Comparison of ENCODE assay signal across 22 cellular contexts in the genomic region with DNA sequence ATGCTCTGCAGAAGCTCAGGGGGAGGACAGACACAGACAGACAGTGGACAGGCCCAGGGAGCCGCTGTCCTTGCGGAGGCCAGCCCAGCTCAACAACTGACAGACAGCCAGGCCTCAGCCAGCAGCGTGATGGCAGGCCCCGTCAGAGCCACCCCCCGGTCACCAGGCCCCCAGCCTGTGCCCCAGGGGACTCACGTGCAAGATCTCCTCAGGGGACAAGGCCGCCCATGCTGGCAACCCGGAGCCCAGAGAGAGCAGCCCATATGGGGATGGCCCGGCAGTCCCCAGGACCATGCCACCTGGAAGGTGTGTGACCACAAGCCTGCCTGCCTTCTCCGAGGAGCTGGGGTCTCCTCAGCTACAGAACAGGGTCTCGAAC. TPM values are rescaled to one million over a fixed set of nuclear protein-coding genes. Genes with fewer than 3 reads are reported as not detected.
DNase-seq lines count a peak whose midpoint lies in the region; ATAC-seq and TF ChIP-seq lines count a peak whose summit lies in the region.
"Had no signal": no experiment of that assay in that cellular context is flagged by ENCODE, and none has a peak within 500 bp of the region (broad histone marks: within the 10 kb centered on the region; RNA-seq: fewer than 3 reads in every experiment).

No MANE protein-coding gene starts in this region.

- H3K9me3 ChIP-seq in CD4-positive, alpha-beta memory T cell (ENCODE audit: control insufficient read depth in 1 of 2, low read length in 2 of 2) = no peaks in the 10 kb centered on the region
- H3K9me3 ChIP-seq: adrenal gland, testis had no signal

- H3K27ac ChIP-seq in CD4-positive, alpha-beta memory T cell (ENCODE audit: low read depth, low read length) = peak overlapping the region; percentile 71
- H3K27ac ChIP-seq in brain microvascular endothelial cell = no peak overlapping the region
- H3K27ac ChIP-seq: 22Rv1, adrenal gland, testis had no signal

- peaks cover 13% of the 10 kb centered on the region for H3K4me1 Mint-ChIP-seq in T-helper 2 cell treated with Interferon-gamma antibody and Interleukin-4, amounts not matched to agents 5 μg/mL and 100 μg/mL, for 36 hours (ENCODE audit: low read depth)
- H3K4me1 Mint-ChIP-seq in CD4-positive, alpha-beta memory T cell = peaks cover 14 to 43% (median 31%) of the 10 kb centered on the region in 4 donors
- H3K4me1 Mint-ChIP-seq in central memory CD8-positive, alpha-beta T cell = peaks cover 16% of the 10 kb centered on the region
- H3K4me1 Mint-ChIP-seq in natural killer cell treated with Interleukin-12 subunit alpha and Interleukin-12 subunit beta and Interleukin-15 and Interleukin-18, amount 100 ng/mL, for 72 hours (ENCODE audit: low read depth in 2 of 2) = peaks cover 10 to 22% of the 10 kb centered on the region in 2 donors

- H3K9me3 Mint-ChIP-seq in T-helper 2 cell treated with Interferon-gamma antibody and Interleukin-4, amounts not matched to agents 5 μg/mL and 100 μg/mL, for 36 hours = no peaks in the 10 kb centered on the region
- H3K9me3 Mint-ChIP-seq in CD4-positive, alpha-beta memory T cell = no peaks in the 10 kb centered on the region
- no peaks in the 10 kb centered on the region for H3K9me3 Mint-ChIP-seq in central memory CD8-positive, alpha-beta T cell
- no peaks in the 10 kb centered on the region for H3K9me3 Mint-ChIP-seq in natural killer cell treated with Interleukin-12 subunit alpha and Interleukin-12 subunit beta and Interleukin-15 and Interleukin-18, amount 100 ng/mL, for 72 hours
- H3K9me3 Mint-ChIP-seq: activated CD4-positive, alpha-beta T cell treated with anti-CD3 and anti-CD28 coated beads, Interleukin-2, amount 10 ng/mL, durations not matched to agents 24 days and 14 days; neural crest cell had no signal

- no peak overlapping the region for H3K27ac Mint-ChIP-seq in T-helper 2 cell treated with Interferon-gamma antibody and Interleukin-4, amounts not matched to agents 5 μg/mL and 100 μg/mL, for 36 hours
- H3K27ac Mint-ChIP-seq in CD4-positive, alpha-beta memory T cell = peak overlapping the region; percentile 80 to 99 (median 97)
- H3K27ac Mint-ChIP-seq in central memory CD8-positive, alpha-beta T cell (ENCODE audit: low read depth) = peak overlapping the region; percentile 100
- H3K27ac Mint-ChIP-seq in natural killer cell treated with Interleukin-12 subunit alpha and Interleukin-12 subunit beta and Interleukin-15 and Interleukin-18, amount 100 ng/mL, for 72 hours = peak overlapping the region in 1 of 2 donors; percentile 54
- H3K27ac Mint-ChIP-seq: activated CD4-positive, alpha-beta T cell treated with anti-CD3 and anti-CD28 coated beads, Interleukin-2, amount 10 ng/mL, durations not matched to agents 24 days and 14 days; activated T-cell treated with anti-CD3 and anti-CD28 coated beads, Interleukin-2, amount 50 U/mL, for 72 hours had no signal

- POLR2A ChIA-PET in CD4-positive, alpha-beta memory T cell (lab: Charles Lee; ENCODE audit: partially characterized antibody) = interaction anchor here (1.0 to 5.4 kb wide), 6 partner anchors 8 to 129 kb away, joined by 3 to 51 read pairs (median 16); a partner anchor contains a TSS

- in situ Hi-C loops in brain microvascular endothelial cell (cut with HindIII; ENCODE audit: low pct_ligation_motif_present, low sequenced_read_pairs) = no loop called here

- peaks cover 6% of the 10 kb centered on the region for H3K27me3 Mint-ChIP-seq in T-helper 2 cell treated with Interferon-gamma antibody and Interleukin-4, amounts not matched to agents 5 μg/mL and 100 μg/mL, for 36 hours (ENCODE audit: low read depth)
- H3K27me3 Mint-ChIP-seq in CD4-positive, alpha-beta memory T cell = no peaks in the 10 kb centered on the region
- no peaks in the 10 kb centered on the region for H3K27me3 Mint-ChIP-seq in central memory CD8-positive, alpha-beta T cell
- H3K27me3 Mint-ChIP-seq in natural killer cell treated with Interleukin-12 subunit alpha and Interleukin-12 subunit beta and Interleukin-15 and Interleukin-18, amount 100 ng/mL, for 72 hours = no peaks in the 10 kb centered on the region

- peaks cover 45% of the 10 kb centered on the region for H3K4me1 ChIP-seq in CD4-positive, alpha-beta memory T cell (ENCODE audit: insufficient read depth, low read length)
- H3K4me1 ChIP-seq: testis had no signal

- no peak for TF ChIP-seq CTCF in brain microvascular endothelial cell (IDR thresholded peaks at IDR 0.05; ENCODE audit: low read depth, low read length, missing control alignments)

- no peaks in the 10 kb centered on the region for H3K36me3 ChIP-seq in CD4-positive, alpha-beta memory T cell (ENCODE audit: insufficient read depth, low read length)
- no peaks in the 10 kb centered on the region for H3K36me3 ChIP-seq in brain microvascular endothelial cell (replicated peaks)
- H3K36me3 ChIP-seq: adrenal gland had no signal

- H3K4me3 Mint-ChIP-seq in T-helper 2 cell treated with Interferon-gamma antibody and Interleukin-4, amounts not matched to agents 5 μg/mL and 100 μg/mL, for 36 hours = peak overlapping the region; percentile 42
- peak overlapping the region in 4 of 8 donors; percentile 10 to 31 (median 17) for H3K4me3 Mint-ChIP-seq in CD4-positive, alpha-beta memory T cell
- H3K4me3 Mint-ChIP-seq in central memory CD8-positive, alpha-beta T cell = peak overlapping the region; percentile 78
- peak overlapping the region; percentile 42 for H3K4me3 Mint-ChIP-seq in natural killer cell treated with Interleukin-12 subunit alpha and Interleukin-12 subunit beta and Interleukin-15 and Interleukin-18, amount 100 ng/mL, for 72 hours
- H3K4me3 Mint-ChIP-seq: neural crest cell had no signal

- ATAC-seq in central memory CD8-positive, alpha-beta T cell (replicated peaks; ENCODE audit: extremely low read depth, poor library complexity, severe bottlenecking) = no peak
- no peak for ATAC-seq in natural killer cell treated with Interleukin-12 subunit alpha and Interleukin-12 subunit beta and Interleukin-15 and Interleukin-18, amount 100 ng/mL, for 72 hours
- ATAC-seq in GM21390 (IDR thresholded peaks at IDR 0.05; ENCODE audit: unreplicated experiment) (no peak), HG02623 (IDR thresholded peaks at IDR 0.05; ENCODE audit: unreplicated experiment) (no peak)
- ATAC-seq: HCT116 had no signal

- H3K27me3 ChIP-seq in CD4-positive, alpha-beta memory T cell (ENCODE audit: insufficient read depth, low read length) = no peaks in the 10 kb centered on the region
- H3K27me3 ChIP-seq in brain microvascular endothelial cell (replicated peaks) = no peaks in the 10 kb centered on the region
- H3K27me3 ChIP-seq: adrenal gland, testis had no signal

- CTCF ChIA-PET in CD4-positive, alpha-beta memory T cell (lab: Charles Lee; ENCODE audit: partially characterized antibody) = interaction anchor here (0.5 to 2.5 kb wide), 7 partner anchors 8 to 129 kb away, joined by 3 to 9 read pairs (median 5); a partner anchor contains a TSS

- intact Hi-C loops in CD4-positive, alpha-beta memory T cell (cut with micrococcal nuclease) = loop anchor here (2.0 to 10.0 kb wide), 3 partner anchors 27 to 65 kb away; a partner anchor contains a TSS

- DNase-seq in T-helper 2 cell treated with Interferon-gamma antibody and Interleukin-4, amounts not matched to agents 5 μg/mL and 100 μg/mL, for 36 hours (ENCODE audit: low spot score) = no peak
- DNase-seq in T-helper 2 cell (no peak), brain microvascular endothelial cell (no peak)
- no peak for DNase-seq in CD4-positive, alpha-beta memory T cell
- DNase-seq in central memory CD8-positive, alpha-beta T cell (ENCODE audit: low spot score in 2 of 2) = no peak
- peak; percentile 58 for DNase-seq in natural killer cell treated with Interleukin-12 subunit alpha and Interleukin-12 subunit beta and Interleukin-15 and Interleukin-18, amount 100 ng/mL, for 72 hours (ENCODE audit: low spot score)
- DNase-seq: activated CD4-positive, alpha-beta T cell treated with anti-CD3 and anti-CD28 coated beads, Interleukin-2, amount 10 ng/mL, durations not matched to agents 24 days and 14 days; activated T-cell treated with anti-CD3 and anti-CD28 coated beads, Interleukin-2, amount 50 U/mL, for 72 hours; C1 segment of cervical spinal cord; caudate nucleus; DMS153; mesendoderm; NCI-H146; stimulated activated CD4-positive, alpha-beta T cell treated with anti-CD3 and anti-CD28 coated beads, Interleukin-4, amount 100 ng/mL, for 4 hours; T1000; testis had no signal

- no peak overlapping the region for H3K4me3 ChIP-seq in CD4-positive, alpha-beta memory T cell (ENCODE audit: low read length in 2 of 2)
- no peak overlapping the region for H3K4me3 ChIP-seq in brain microvascular endothelial cell (ENCODE audit: low read depth, low read length)
- H3K4me3 ChIP-seq: adrenal gland, testis had no signal

- peaks cover 4% of the 10 kb centered on the region for H3K36me3 Mint-ChIP-seq in T-helper 2 cell treated with Interferon-gamma antibody and Interleukin-4, amounts not matched to agents 5 μg/mL and 100 μg/mL, for 36 hours (ENCODE audit: low read depth)
- H3K36me3 Mint-ChIP-seq in CD4-positive, alpha-beta memory T cell = peaks cover 0 to 9% of the 10 kb centered on the region in 2 donors
- peaks cover 17% of the 10 kb centered on the region for H3K36me3 Mint-ChIP-seq in central memory CD8-positive, alpha-beta T cell (ENCODE audit: insufficient read depth)
- no peaks in the 10 kb centered on the region for H3K36me3 Mint-ChIP-seq in natural killer cell treated with Interleukin-12 subunit alpha and Interleukin-12 subunit beta and Interleukin-15 and Interleukin-18, amount 100 ng/mL, for 72 hours

RNA-seq across cellular contexts. Expression of a gene that starts 28.0 kb away (rescaled TPM):
- 10 to 100 TPM; 66.5 to 67.5 TPM for total RNA-seq in CD4-positive, alpha-beta memory T cell
- polyA plus RNA-seq in CD4-positive, alpha-beta memory T cell = 10 to 100 TPM; 31.9 to 48.9 TPM
- 10 to 100 TPM; 13.9 to 14.5 TPM for total RNA-seq in natural killer cell treated with Interleukin-12 subunit alpha and Interleukin-12 subunit beta and Interleukin-15 and Interleukin-18, amount 100 ng/mL, for 72 hours

RNA-seq across cellular contexts. Expression of a gene that starts 48.0 kb away (rescaled TPM):
- total RNA-seq in CD4-positive, alpha-beta memory T cell = 10 to 100 TPM; 35.9 to 39.2 TPM
- polyA plus RNA-seq in CD4-positive, alpha-beta memory T cell = 10 to 100 TPM; 24.8 to 43.9 TPM
- total RNA-seq in natural killer cell treated with Interleukin-12 subunit alpha and Interleukin-12 subunit beta and Interleukin-15 and Interleukin-18, amount 100 ng/mL, for 72 hours = 10 to 100 TPM; 17.6 to 30.0 TPM

RNA-seq across cellular contexts. Expression of a gene that starts 48.0 kb away (rescaled TPM):
- 1 to 10 TPM; 3.8 to 4.4 TPM for total RNA-seq in CD4-positive, alpha-beta memory T cell
- 1 to 10 TPM in 1 of 2 donors, under 1 TPM in 1; 0.24 to 1.8 TPM for polyA plus RNA-seq in CD4-positive, alpha-beta memory T cell
- 1 to 10 TPM; 3.8 to 6.1 TPM for total RNA-seq in natural killer cell treated with Interleukin-12 subunit alpha and Interleukin-12 subunit beta and Interleukin-15 and Interleukin-18, amount 100 ng/mL, for 72 hours

Comparison
In these comparisons a context has a peak if more than half of its experiments do, and no peak if none do; other contexts are left out.
1. RNA of a gene that starts 28.0 kb away (total RNA-seq): 66.5 to 67.5 TPM in CD4-positive, alpha-beta memory T cell; 13.9 to 14.5 TPM in natural killer cell treated with Interleukin-12 subunit alpha and Interleukin-12 subunit beta and Interleukin-15 and Interleukin-18, amount 100 ng/mL, for 72 hours; every median in the first group is over 4 times any median in the second.